Comparison of ENCODE assay signal across 12 cellular contexts in the genomic region with DNA sequence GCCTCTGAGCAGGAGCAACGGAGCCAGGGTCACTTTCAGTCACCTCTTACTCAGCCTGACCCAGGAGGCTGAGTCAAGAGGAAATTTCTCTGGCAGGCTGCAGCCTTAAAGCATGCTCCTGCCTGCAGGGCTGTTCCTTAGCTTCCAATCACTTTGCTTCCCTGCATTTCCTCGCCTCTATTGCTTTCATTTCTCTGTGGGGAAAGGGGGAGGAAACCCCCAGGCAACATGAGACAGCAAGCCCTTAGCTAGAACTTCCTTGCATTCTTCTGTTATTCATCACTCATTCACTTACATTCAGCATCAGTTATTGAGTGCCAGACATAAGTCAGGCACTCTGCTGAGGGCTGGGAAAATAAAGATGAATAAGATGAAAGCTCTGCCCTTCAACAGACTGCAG. TPM values are rescaled to one million over a fixed set of nuclear protein-coding genes. Genes with fewer than 3 reads are reported as not detected.
DNase-seq lines count a peak whose midpoint lies in the region; TF ChIP-seq lines count a peak whose summit lies in the region.
"Had no signal": no experiment of that assay in that cellular context is flagged by ENCODE, and none has a peak within 500 bp of the region (broad histone marks: within the 10 kb centered on the region; RNA-seq: fewer than 3 reads in every experiment).

No MANE protein-coding gene starts in this region.

- intact Hi-C loops in posterior cingulate gyrus (cut with DNase I): no loop called here

- no peaks in the 10 kb centered on the region for H3K9me3 ChIP-seq in neural progenitor cell (ENCODE audit: low read depth)
- H3K9me3 ChIP-seq: thoracic aorta had no signal

- no peak overlapping the region for H3K27ac Mint-ChIP-seq in neural progenitor cell
- H3K27ac Mint-ChIP-seq: T-cell had no signal

- H3K27ac ChIP-seq in RWPE1 (peak overlapping the region; percentile 78), neural progenitor cell (no peak overlapping the region)
- H3K27ac ChIP-seq: thoracic aorta had no signal

- no peak overlapping the region for H3K9ac ChIP-seq in neural progenitor cell

- H3K4me3 Mint-ChIP-seq in neural progenitor cell: no peak overlapping the region
- H3K4me3 Mint-ChIP-seq: T-cell had no signal

- no peaks in the 10 kb centered on the region for H4K20me1 ChIP-seq in neural progenitor cell (ENCODE audit: low read depth)

- no peaks in the 10 kb centered on the region for H3K36me3 Mint-ChIP-seq in neural progenitor cell
- H3K36me3 Mint-ChIP-seq: T-cell had no signal

- CTCF ChIA-PET in RWPE1 (lab: Yijun Ruan, JAX): interaction anchor here (1.3 kb wide), 1 partner anchor 13 kb away, joined by 10 read pairs; a partner anchor contains a TSS

- DNase-seq in GM03348 (ENCODE audit: low spot score) (peak; percentile 88), RWPE1 (ENCODE audit: low spot score) (peak; percentile 93), fibroblast of gingiva (ENCODE audit: low read depth) (peak; percentile 92), pulmonary artery endothelial cell (ENCODE audit: low read depth, low spot score) (peak; percentile 57), putamen (ENCODE audit: low spot score) (no peak), neural progenitor cell (ENCODE audit: low spot score) (no peak), posterior cingulate gyrus (no peak), NCI-H748 treated with DMSO at 0.1 percent for 48 hours (lab: John Stamatoyannopoulos, UW) (no peak)
- DNase-seq: caudate nucleus, MM.1S, T-cell had no signal

- peaks cover 13% of the 10 kb centered on the region for H3K4me1 ChIP-seq in neural progenitor cell

- POLR2A ChIA-PET in RWPE1 (lab: Yijun Ruan, JAX; ENCODE audit: low non-redundant PET): no interaction called here

- no peaks in the 10 kb centered on the region for H3K36me3 ChIP-seq in neural progenitor cell
- H3K36me3 ChIP-seq: thoracic aorta had no signal

- no peak for TF ChIP-seq CTCF in RWPE1 (conservative IDR thresholded peaks at IDR 0.05; ENCODE audit: low read depth)
- TF ChIP-seq CTCF in neural progenitor cell (IDR thresholded peaks at IDR 0.05): no peak

- no peak overlapping the region for H3K4me2 ChIP-seq in neural progenitor cell

- H3K27me3 Mint-ChIP-seq in neural progenitor cell (ENCODE audit: insufficient read depth, low read depth): peaks cover 3% of the 10 kb centered on the region

- H3K4me1 Mint-ChIP-seq in neural progenitor cell: peaks cover 11% of the 10 kb centered on the region
- H3K4me1 Mint-ChIP-seq: T-cell had no signal

- H3K4me3 ChIP-seq in neural progenitor cell: no peak overlapping the region
- H3K4me3 ChIP-seq: thoracic aorta had no signal

- no peaks in the 10 kb centered on the region for H3F3A ChIP-seq in neural progenitor cell (ENCODE audit: low read depth)

- no peak overlapping the region for H2AFZ ChIP-seq in neural progenitor cell (replicated peaks)

- no peaks in the 10 kb centered on the region for H3K79me2 ChIP-seq in neural progenitor cell (ENCODE audit: low read depth)

- H3K9me3 Mint-ChIP-seq in neural progenitor cell: no peaks in the 10 kb centered on the region

- H3K27me3 ChIP-seq in neural progenitor cell: no peaks in the 10 kb centered on the region

RNA-seq across cellular contexts. Expression of a gene that starts 13.0 kb away (rescaled TPM):
- total RNA-seq in pulmonary artery endothelial cell (not detected in 2 replicates), neural progenitor cell (ENCODE audit: low replicate concordance) (5.0 and 7.5 TPM in 2 replicates)
- total RNA-seq: thoracic aorta had no signal

Comparison
In these comparisons a context has a peak if more than half of its experiments do, and no peak if none do; other contexts are left out.
1. DNase-seq: peak in GM03348 (single experiment), RWPE1 (single experiment), fibroblast of gingiva (single experiment) and pulmonary artery endothelial cell (single experiment); none in putamen (single experiment), neural progenitor cell (single experiment), posterior cingulate gyrus (0 of 10) and NCI-H748 treated with DMSO at 0.1 percent for 48 hours (single experiment).